Comparison of ENCODE assay signal across 8 cellular contexts in the genomic region with DNA sequence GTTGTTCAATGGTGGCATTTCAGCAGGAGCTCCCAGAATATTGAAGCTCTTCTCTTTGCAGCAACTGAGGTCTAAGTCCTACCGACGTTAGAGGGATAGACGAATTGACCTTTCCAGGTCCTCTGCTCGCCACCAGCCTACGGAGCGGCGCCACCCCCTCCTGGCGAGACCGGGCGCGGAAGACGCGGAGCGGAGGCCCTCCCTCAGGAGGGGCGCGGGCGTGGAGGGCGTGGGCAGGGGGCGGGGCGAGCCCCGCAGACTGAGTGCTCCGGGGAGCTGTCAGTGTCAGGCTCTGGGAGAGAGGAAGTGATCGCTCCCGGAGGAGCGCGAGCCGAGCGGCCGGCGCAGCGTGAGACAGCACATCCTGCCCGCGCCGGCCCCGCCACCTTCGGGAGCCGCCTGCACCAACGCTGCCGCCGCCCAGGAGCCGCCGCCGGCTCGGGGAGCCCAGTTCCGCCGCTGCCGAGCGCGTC. TPM values are rescaled to one million over a fixed set of nuclear protein-coding genes. Genes with fewer than 3 reads are reported as not detected.
A peak's percentile ranks its signal among the peaks of the same experiment; 100 is the strongest.
DNase-seq lines count a peak whose midpoint lies in the region; ATAC-seq and TF ChIP-seq lines count a peak whose summit lies in the region.

A gene (plus strand): TSS at position 257 of the 473 bp plus-strand sequence. CDS start 32,176 bp downstream, outside the sequence.

- H2AFZ ChIP-seq in parathyroid adenoma: peak within 1 kb of the TSS; percentile 90

- H3K27ac ChIP-seq in parathyroid adenoma: peak within 1 kb of the TSS; percentile 11

- DNase-seq in DMS 273 (lab: John Stamatoyannopoulos, UW; ENCODE audit: unreplicated experiment): peak; percentile 90
- peak; percentile 85 for DNase-seq in GM20000 (ENCODE audit: low spot score)
- DNase-seq in NCI-H82 (lab: John Stamatoyannopoulos, UW): peak; percentile 81
- DNase-seq in adipocyte (ENCODE audit: low read depth): peak; percentile 57
- peak; percentile 83 for DNase-seq in left cardiac atrium
- DNase-seq in NK-92 treated with Interleukin-12 subunit alpha and Interleukin-12 subunit beta, amount 100 ng/mL, for 24 hours (lab: John Stamatoyannopoulos, UW): no peak

- no peaks in the 10 kb centered on the region for H3K79me2 ChIP-seq in parathyroid adenoma

- peak within 1 kb of the TSS; percentile 80 for H3K9ac ChIP-seq in adipocyte (ENCODE audit: low read length)
- H3K9ac ChIP-seq in parathyroid adenoma: peak within 1 kb of the TSS; percentile 56

- H3K4me3 ChIP-seq in adipocyte (ENCODE audit: low read length) (peak within 1 kb of the TSS; percentile 85), parathyroid adenoma (ENCODE audit: low read depth, low read length) (peak within 1 kb of the TSS; percentile 60)

- H3K4me1 ChIP-seq in adipocyte (ENCODE audit: control insufficient read depth, insufficient read depth, low read length) (peaks cover 13% of the 10 kb centered on the region), parathyroid adenoma (peaks cover 2% of the 10 kb centered on the region)

- TF ChIP-seq CTCF in GM20000 (IDR thresholded peaks at IDR 0.05; ENCODE audit: extremely low read depth, missing control alignments) (no peak), parathyroid adenoma (IDR thresholded peaks at IDR 0.05) (peak; percentile 28)

- H3K27me3 ChIP-seq in adipocyte (replicated peaks; ENCODE audit: control insufficient read depth, insufficient read depth, low read length) (no peaks in the 10 kb centered on the region), parathyroid adenoma (ENCODE audit: control insufficient read depth, insufficient read depth, low read length) (no peaks in the 10 kb centered on the region)

- intact Hi-C loops in left cardiac atrium (cut with DNase I): no loop called here

- H3K9me3 ChIP-seq in adipocyte (ENCODE audit: control insufficient read depth, low read length) (no peaks in the 10 kb centered on the region), parathyroid adenoma (ENCODE audit: control insufficient read depth, low read length) (no peaks in the 10 kb centered on the region)

- no peaks in the 10 kb centered on the region for H3K36me3 ChIP-seq in adipocyte (ENCODE audit: control insufficient read depth, insufficient read depth, low read length, severe bottlenecking)
- H3K36me3 ChIP-seq in parathyroid adenoma (ENCODE audit: control insufficient read depth, insufficient read depth, low read length): no peaks in the 10 kb centered on the region

- ATAC-seq in HG03520 (IDR thresholded peaks at IDR 0.05; ENCODE audit: unreplicated experiment) (peak; percentile 85), left cardiac atrium (peak; percentile 98 to 100)

- H3K4me2 ChIP-seq in parathyroid adenoma (ENCODE audit: low read length): peak within 1 kb of the TSS; percentile 85

RNA-seq across cellular contexts. Expression of the gene that starts here (rescaled TPM):
- total RNA-seq in left cardiac atrium: 10 to 100 TPM; 18.5 to 23.6 TPM
